ENCODE assay signal across 1 cellular context in the genomic region with DNA sequence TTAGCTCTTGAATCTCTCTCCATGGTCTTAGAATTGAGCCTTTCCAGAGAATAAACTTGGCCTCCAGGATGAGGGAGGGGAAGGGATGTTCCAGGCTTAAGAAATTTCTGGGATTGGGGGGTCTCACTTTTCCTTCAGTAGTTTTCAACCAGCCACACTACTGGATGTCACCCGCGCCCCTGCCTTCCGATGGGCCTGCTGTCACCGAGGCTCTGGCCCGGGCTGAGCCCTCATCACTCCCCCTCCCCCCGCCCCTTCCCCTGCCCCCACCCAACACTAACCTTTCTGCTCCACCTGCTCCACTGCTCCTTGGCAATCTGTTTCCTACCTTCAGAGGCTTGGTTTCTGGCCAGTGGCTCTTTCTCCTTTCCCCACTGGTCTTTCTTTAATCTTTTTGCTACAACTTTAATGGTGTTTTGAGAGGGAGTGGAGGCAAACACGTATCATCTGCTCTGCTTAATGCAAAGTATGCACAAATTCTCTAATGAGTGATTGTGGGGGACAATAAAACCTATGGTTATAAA.
TF ChIP-seq lines count a peak whose summit lies in the region.

No MANE protein-coding gene starts in this region.

TF ChIP-seq in HCT116, 20 proteins besides CTCF, POLR2A, EP300 and RAD21:
- TF ChIP-seq, protein P1, sequence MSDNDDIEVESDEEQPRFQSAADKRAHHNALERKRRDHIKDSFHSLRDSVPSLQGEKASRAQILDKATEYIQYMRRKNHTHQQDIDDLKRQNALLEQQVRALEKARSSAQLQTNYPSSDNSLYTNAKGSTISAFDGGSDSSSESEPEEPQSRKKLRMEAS (IDR thresholded peaks at IDR 0.05), result no peak
- TF ChIP-seq ZNF274 (IDR thresholded peaks at IDR 0.05; ENCODE audit: low read depth, low read length) (no peak), JUND (IDR thresholded peaks at IDR 0.05) (no peak), EZH2phosphoT487 (IDR thresholded peaks at IDR 0.05; ENCODE audit: borderline replicate concordance) (no peak), SRF (IDR thresholded peaks at IDR 0.05; ENCODE audit: low read depth) (no peak), CEBPB (IDR thresholded peaks at IDR 0.05; ENCODE audit: low read depth) (no peak), FOSL1 (IDR thresholded peaks at IDR 0.05; ENCODE audit: low read depth) (no peak)
